In genomic region chr1:21786640-21787039, GRCh38 we compare ENCODE assay signal across 34 cellular contexts. TPM values are rescaled to one million over a fixed set of nuclear protein-coding genes. Genes with fewer than 3 reads are reported as not detected.
"Had no signal": no experiment of that assay in that cellular context is flagged by ENCODE, and none has a peak within 500 bp of the region (broad histone marks: within the 10 kb centered on the region; RNA-seq: fewer than 3 reads in every experiment).

No MANE protein-coding gene starts in this region.

- H3K4me3 Mint-ChIP-seq: activated CD8-positive, alpha-beta T cell treated with anti-CD3 and anti-CD28 coated beads for 36 hours; activated naive CD4-positive, alpha-beta T cell treated with anti-CD3 and anti-CD28 coated beads, Interleukin-2, amount 10 ng/mL, durations not matched to agents 7 days and 5 days; activated naive CD8-positive, alpha-beta T cell; activated T-helper 1 cell treated with anti-CD3 and anti-CD28 coated beads, Interleukin-12 subunit alpha, Interleukin-12 subunit beta, Interleukin-2, Interleukin-4 antibody, amounts not matched to agents 30 ng/mL and 10 ng/mL and 1 ng/mL, durations not matched to agents 14 hours and 24 hours and 36 hours; central memory CD8-positive, alpha-beta T cell; dendritic cell treated with granulocyte-macrophage colony-stimulating factor and Interleukin-4, amounts not matched to agents 40 ng/mL and 50 ng/mL, for 4 days; endodermal cell had no signal

- H3K27me3 ChIP-seq: brain microvascular endothelial cell, dorsolateral prefrontal cortex, esophagus muscularis mucosa, foreskin keratinocyte, gastrocnemius medialis, heart left ventricle had no signal

- H3K27me3 Mint-ChIP-seq: activated CD8-positive, alpha-beta T cell treated with anti-CD3 and anti-CD28 coated beads for 36 hours; activated naive CD8-positive, alpha-beta T cell; central memory CD8-positive, alpha-beta T cell; dendritic cell treated with granulocyte-macrophage colony-stimulating factor and Interleukin-4, amounts not matched to agents 40 ng/mL and 50 ng/mL, for 4 days had no signal

- FAIRE-seq: astrocyte, bronchial epithelial cell had no signal

- ATAC-seq: activated CD8-positive, alpha-beta T cell treated with anti-CD3 and anti-CD28 coated beads for 36 hours; foreskin keratinocyte; gastrocnemius medialis; heart left ventricle had no signal

- H3K9me3 ChIP-seq: esophagus muscularis mucosa, gastrocnemius medialis, heart left ventricle had no signal

- H3K27ac ChIP-seq: brain microvascular endothelial cell, coronary artery, dorsolateral prefrontal cortex, esophagus muscularis mucosa, foreskin keratinocyte, gastrocnemius medialis, heart left ventricle had no signal

- H3K27ac Mint-ChIP-seq: activated CD8-positive, alpha-beta T cell treated with anti-CD3 and anti-CD28 coated beads for 36 hours; activated naive CD4-positive, alpha-beta T cell treated with anti-CD3 and anti-CD28 coated beads, Interleukin-2, amount 10 ng/mL, durations not matched to agents 7 days and 5 days; activated naive CD8-positive, alpha-beta T cell; activated T-helper 1 cell treated with anti-CD3 and anti-CD28 coated beads, Interleukin-12 subunit alpha, Interleukin-12 subunit beta, Interleukin-2, Interleukin-4 antibody, amounts not matched to agents 30 ng/mL and 10 ng/mL and 1 ng/mL, durations not matched to agents 14 hours and 24 hours and 36 hours; activated T-helper 2 cell treated with anti-CD3 and anti-CD28 coated beads, Interferon-gamma antibody, Interleukin-2, Interleukin-4, amounts not matched to agents 10 μg/mL and 5 μg/mL and 100 μg/mL, durations not matched to agents 14 hours and 24 hours and 36 hours; dendritic cell treated with granulocyte-macrophage colony-stimulating factor and Interleukin-4, amounts not matched to agents 40 ng/mL and 50 ng/mL, for 4 days; endodermal cell had no signal

- H3K4me3 ChIP-seq: coronary artery, dorsolateral prefrontal cortex, esophagus muscularis mucosa, gastrocnemius medialis, heart left ventricle had no signal

- H3K36me3 Mint-ChIP-seq: activated naive CD8-positive, alpha-beta T cell had no signal

- H3K9me3 Mint-ChIP-seq: activated CD8-positive, alpha-beta T cell treated with anti-CD3 and anti-CD28 coated beads for 36 hours; activated naive CD4-positive, alpha-beta T cell treated with anti-CD3 and anti-CD28 coated beads, Interleukin-2, amount 10 ng/mL, durations not matched to agents 7 days and 5 days; activated T-helper 1 cell treated with anti-CD3 and anti-CD28 coated beads, Interleukin-12 subunit alpha, Interleukin-12 subunit beta, Interleukin-2, Interleukin-4 antibody, amounts not matched to agents 30 ng/mL and 10 ng/mL and 1 ng/mL, durations not matched to agents 14 hours and 24 hours and 36 hours; activated T-helper 2 cell treated with anti-CD3 and anti-CD28 coated beads, Interferon-gamma antibody, Interleukin-2, Interleukin-4, amounts not matched to agents 10 μg/mL and 5 μg/mL and 100 μg/mL, durations not matched to agents 14 hours and 24 hours and 36 hours; central memory CD8-positive, alpha-beta T cell; dendritic cell treated with granulocyte-macrophage colony-stimulating factor and Interleukin-4, amounts not matched to agents 40 ng/mL and 50 ng/mL, for 4 days; endodermal cell had no signal

- H3K36me3 ChIP-seq: esophagus muscularis mucosa, gastrocnemius medialis, heart left ventricle had no signal

- DNase-seq: activated CD4-positive, alpha-beta T cell treated with anti-CD3 and anti-CD28 coated beads for 1 hour; activated CD4-positive, alpha-beta T cell treated with anti-CD3 and anti-CD28 coated beads for 4 hours; activated CD4-positive, alpha-beta T cell treated with anti-CD3 and anti-CD28 coated beads, Interleukin-2, amount 50 U/mL, for 1 hour; activated CD4-positive, alpha-beta T cell treated with anti-CD3 and anti-CD28 coated beads, Interleukin-2, amount 50 U/mL, for 48 hours; activated CD8-positive, alpha-beta memory T cell treated with anti-CD3 and anti-CD28 coated beads for 24 hours; activated CD8-positive, alpha-beta memory T cell treated with anti-CD3 and anti-CD28 coated beads, Interleukin-2, amount 50 U/mL, for 4 hours; activated CD8-positive, alpha-beta T cell treated with anti-CD3 and anti-CD28 coated beads for 36 hours; activated effector memory CD4-positive, alpha-beta T cell treated with anti-CD3 and anti-CD28 coated beads, Interleukin-2, amount 50 U/mL, for 16 hours; activated naive CD4-positive, alpha-beta T cell treated with anti-CD3 and anti-CD28 coated beads, Interleukin-2, amount 10 ng/mL, durations not matched to agents 7 days and 5 days; activated T-cell treated with anti-CD3 and anti-CD28 coated beads, Interleukin-2, amount 50 U/mL, for 1 hour; activated T-cell treated with anti-CD3 and anti-CD28 coated beads, Interleukin-2, amount 50 U/mL, for 48 hours; amniotic stem cell; anterior cingulate cortex; brain microvascular endothelial cell; dorsolateral prefrontal cortex; effector memory CD4-positive, alpha-beta T cell; endodermal cell; erythroblast; foreskin keratinocyte; gastrocnemius medialis; glutamatergic neuron; heart left ventricle; T-helper 2 cell had no signal

RNA-seq across cellular contexts. Expression of gene LDLRAD2, which starts 25.4 kb away (rescaled TPM):
- total RNA-seq: activated T-helper 1 cell treated with anti-CD3 and anti-CD28 coated beads, Interleukin-12 subunit alpha, Interleukin-12 subunit beta, Interleukin-2, Interleukin-4 antibody, amounts not matched to agents 30 ng/mL and 10 ng/mL and 1 ng/mL, durations not matched to agents 14 hours and 24 hours and 36 hours; activated T-helper 2 cell treated with anti-CD3 and anti-CD28 coated beads, Interferon-gamma antibody, Interleukin-2, Interleukin-4, amounts not matched to agents 10 μg/mL and 5 μg/mL and 100 μg/mL, durations not matched to agents 14 hours and 24 hours and 36 hours; bronchial epithelial cell; cerebellum; esophagus muscularis mucosa; foreskin keratinocyte; gastrocnemius medialis; T-helper 1 cell treated with Interleukin-12 subunit alpha and Interleukin-12 subunit beta and Interleukin-4 antibody, amounts not matched to agents 30 ng/mL and 1 ng/mL, for 36 hours had no signal
